10 cellular contexts compared by ENCODE assay signal in genomic region chr6:28351493-28351925, GRCh38. TPM values are rescaled to one million over a fixed set of nuclear protein-coding genes. Genes with fewer than 3 reads are reported as not detected.
DNase-seq lines count a peak whose midpoint lies in the region; ATAC-seq and TF ChIP-seq lines count a peak whose summit lies in the region.
"Had no signal": no experiment of that assay in that cellular context is flagged by ENCODE, and none has a peak within 500 bp of the region (broad histone marks: within the 10 kb centered on the region; RNA-seq: fewer than 3 reads in every experiment).

No MANE protein-coding gene starts in this region.

- no peak overlapping the region for H3K4ac ChIP-seq in H9 (ENCODE audit: low read depth, low read length)

- H3K18ac ChIP-seq in H9 (ENCODE audit: insufficient read length, low read depth, low read length) = no peak overlapping the region

- H3K9ac ChIP-seq in H9 (ENCODE audit: extremely low read depth, insufficient read length, low read length) = no peak overlapping the region
- H3K9ac ChIP-seq in adipocyte (ENCODE audit: low read length) = no peak overlapping the region

- H3K4me1 ChIP-seq in ACC112 (ENCODE audit: control insufficient read depth, insufficient read depth, low read length, unreplicated experiment) (peaks cover 25% of the 10 kb centered on the region), H9 (ENCODE audit: insufficient read depth, low read length) (peaks cover 4% of the 10 kb centered on the region; the same call in 1 of the 2 replicates), adipocyte (ENCODE audit: control insufficient read depth, insufficient read depth, low read length) (peaks cover 14% of the 10 kb centered on the region)
- peaks cover 0 to 14% of the 10 kb centered on the region in 2 donors for H3K4me1 ChIP-seq in naive thymus-derived CD4-positive, alpha-beta T cell (ENCODE audit: control insufficient read depth in 2 of 2, insufficient read depth in 2 of 2, low read length in 2 of 2)

- CTCF ChIA-PET in naive thymus-derived CD4-positive, alpha-beta T cell (lab: Charles Lee) = interaction anchor here (1.1 kb wide), 1 partner anchor 84 kb away, joined by 3 read pairs; the partner anchor contains the start of gene ZSCAN26

- H3K4me2 ChIP-seq in H9 (ENCODE audit: insufficient read depth, insufficient read length, low read length) = peak overlapping the region; percentile 95

- no peak overlapping the region for H4K8ac ChIP-seq in H9 (replicated peaks; ENCODE audit: insufficient read length, low read depth, low read length)

- intact Hi-C loops in naive thymus-derived CD4-positive, alpha-beta T cell (cut with micrococcal nuclease) = loop anchor here (1.0 to 10.0 kb wide), 3 partner anchors 138 to 1167 kb away; a partner anchor contains a TSS

- H4K91ac ChIP-seq in H9 (ENCODE audit: insufficient read length, low read depth, low read length) = no peak overlapping the region

- H4K20me1 ChIP-seq in H9 (ENCODE audit: control insufficient read depth, insufficient read depth, insufficient read length) = peaks cover 2% of the 10 kb centered on the region

- H2BK5ac ChIP-seq in H9 (ENCODE audit: insufficient read length, low read length) = no peak overlapping the region

- no peak overlapping the region for H2BK12ac ChIP-seq in H9 (ENCODE audit: insufficient read length, low read depth, low read length)

- H2BK20ac ChIP-seq in H9 (ENCODE audit: low read depth, low read length, poor library complexity, severe bottlenecking) = no peak overlapping the region

- peak overlapping the region in 1 of 3 experiments; percentile 16; a peak in 1 of 7 replicates for H3K27ac Mint-ChIP-seq in H9
- H3K27ac Mint-ChIP-seq in naive thymus-derived CD4-positive, alpha-beta T cell = peak overlapping the region in 6 of 9 donors; percentile 17 to 93 (median 37)

- no CpG with 5 or more reads among the region's 2 CpGs for WGBS in H9 (ENCODE audit: extremely low coverage, insufficient read length, low lambda C conversion rate)

- H3T11ph ChIP-seq in H9 (ENCODE audit: low read length) = no peak overlapping the region

- H2AK5ac ChIP-seq in H9 (ENCODE audit: insufficient read length, low read length) = no peak overlapping the region

- H3K79me2 ChIP-seq in ACC112 (ENCODE audit: control insufficient read depth, insufficient read depth, low read length, unreplicated experiment) = peaks cover 47% of the 10 kb centered on the region
- H3K79me2 ChIP-seq in H9 (ENCODE audit: insufficient read depth, low read length) = peaks cover 3% of the 10 kb centered on the region; the same call in 1 of the 2 replicates

- peaks cover 11% of the 10 kb centered on the region for H3K23me2 ChIP-seq in H9 (ENCODE audit: insufficient read length, low read depth, low read length, poor library complexity, severe bottlenecking)

- H2AFZ ChIP-seq in ACC112 (ENCODE audit: low read length, unreplicated experiment) (no peak overlapping the region), H9 (ENCODE audit: low read length) (no peak overlapping the region)

- H3K4me3 Mint-ChIP-seq in H9 = peak overlapping the region in 1 of 2 experiments; percentile 100; a peak in 4 of 5 replicates
- H3K4me3 Mint-ChIP-seq in naive thymus-derived CD4-positive, alpha-beta T cell = peak overlapping the region in 9 of 10 donors; percentile 57 to 100 (median 97)

- no peak overlapping the region for H3K56ac ChIP-seq in H9 (ENCODE audit: insufficient read length, low read depth, low read length)

- peaks cover 6% of the 10 kb centered on the region for H3K79me1 ChIP-seq in H9 (ENCODE audit: insufficient read depth, low read depth, low read length, poor library complexity, severe bottlenecking)

- H3K36me3 ChIP-seq in ACC112 (ENCODE audit: insufficient read depth, low read length) (no peaks in the 10 kb centered on the region), adipocyte (ENCODE audit: control insufficient read depth, insufficient read depth, low read length, severe bottlenecking) (no peaks in the 10 kb centered on the region)
- H3K36me3 ChIP-seq in naive thymus-derived CD4-positive, alpha-beta T cell (ENCODE audit: control insufficient read depth in 2 of 3, insufficient read depth in 3 of 3, low read length in 3 of 3) = no peaks in the 10 kb centered on the region

- DNase-seq in H9 (no peak), adipocyte (ENCODE audit: low read depth) (no peak), NCI-H1417 treated with DMSO at 0.1 percent for 48 hours (lab: John Stamatoyannopoulos, UW) (no peak), RPMI8226 (no peak)
- DNase-seq in naive thymus-derived CD4-positive, alpha-beta T cell = no peak
- DNase-seq in effector CD8-positive, alpha-beta T cell (lab: John Stamatoyannopoulos, UW) = no peak
- DNase-seq: foreskin melanocyte, SIG-M5 had no signal

- H2BK120ac ChIP-seq in H9 (ENCODE audit: low read depth, low read length, poor library complexity, severe bottlenecking) = no peak overlapping the region

- TF ChIP-seq CTCF in H9 (conservative IDR thresholded peaks at IDR 0.05) = no peak

- no peak overlapping the region for H3K23ac ChIP-seq in H9 (ENCODE audit: insufficient read length, low read depth, low read length)

- ATAC-seq in naive thymus-derived CD4-positive, alpha-beta T cell = no peak
- ATAC-seq in HG02852 (IDR thresholded peaks at IDR 0.05; ENCODE audit: unreplicated experiment) = no peak

- H3K14ac ChIP-seq in H9 (ENCODE audit: insufficient read depth, low read length) = no peak overlapping the region

- POLR2A ChIA-PET in naive thymus-derived CD4-positive, alpha-beta T cell (lab: Charles Lee) = interaction anchor here (0.8 to 2.2 kb wide), 2 partner anchors 84 to 208 kb away, joined by 3 to 13 read pairs; partner anchors contain the start of gene ZSCAN26

- peaks cover 20% of the 10 kb centered on the region for H3K27me3 ChIP-seq in ACC112 (ENCODE audit: insufficient read depth, low read length)
- H3K27me3 ChIP-seq in H9 (ENCODE audit: insufficient read depth, low read length) = no peaks in the 10 kb centered on the region; the same call in 1 of the 2 replicates
- peaks cover 7% of the 10 kb centered on the region for H3K27me3 ChIP-seq in adipocyte (replicated peaks; ENCODE audit: control insufficient read depth, insufficient read depth, low read length)
- H3K27me3 ChIP-seq in naive thymus-derived CD4-positive, alpha-beta T cell (ENCODE audit: control insufficient read depth in 2 of 2, insufficient read depth in 2 of 2, low read length in 2 of 2) = no peaks in the 10 kb centered on the region

- H3K4me1 Mint-ChIP-seq in H9 = peaks cover 24 to 26% of the 10 kb centered on the region in 2 experiments
- peaks cover 30 to 52% (median 46%) of the 10 kb centered on the region in 7 donors for H3K4me1 Mint-ChIP-seq in naive thymus-derived CD4-positive, alpha-beta T cell

- H3K27ac ChIP-seq in ACC112 (ENCODE audit: low read depth, low read length) (no peak overlapping the region), H9 (ENCODE audit: insufficient read length, low read depth, low read length) (no peak overlapping the region)
- no peak overlapping the region for H3K27ac ChIP-seq in naive thymus-derived CD4-positive, alpha-beta T cell (ENCODE audit: low read depth, low read length)

- H3K36me3 Mint-ChIP-seq in H9 (ENCODE audit: insufficient read depth in 1 of 3, low read depth in 3 of 3) = peaks cover 10 to 17% (median 16%) of the 10 kb centered on the region in 3 experiments
- H3K36me3 Mint-ChIP-seq in naive thymus-derived CD4-positive, alpha-beta T cell = peaks cover 0 to 16% (median 0%) of the 10 kb centered on the region in 5 donors

- peaks cover 4 to 8% of the 10 kb centered on the region in 2 experiments; a peak in 4 of 5 replicates for H3K9me3 Mint-ChIP-seq in H9
- H3K9me3 Mint-ChIP-seq in naive thymus-derived CD4-positive, alpha-beta T cell = no peaks in the 10 kb centered on the region

- peaks cover 5% of the 10 kb centered on the region for H3K27me3 Mint-ChIP-seq in H9 (ENCODE audit: low read depth)
- peaks cover 9 to 18% (median 12%) of the 10 kb centered on the region in 5 donors for H3K27me3 Mint-ChIP-seq in naive thymus-derived CD4-positive, alpha-beta T cell

- no peak overlapping the region for H4K5ac ChIP-seq in H9 (ENCODE audit: insufficient read length, low read depth, low read length)

- H3K9me3 ChIP-seq in H9 (ENCODE audit: control insufficient read depth, low read depth, low read length) = no peaks in the 10 kb centered on the region
- no peaks in the 10 kb centered on the region for H3K9me3 ChIP-seq in adipocyte (ENCODE audit: control insufficient read depth, low read length)
- H3K9me3 ChIP-seq in naive thymus-derived CD4-positive, alpha-beta T cell (ENCODE audit: control insufficient read depth in 2 of 3, low read length in 3 of 3) = no peaks in the 10 kb centered on the region

- H3K4me3 ChIP-seq in ACC112 (ENCODE audit: low read depth, low read length) (peak overlapping the region; percentile 95), adipocyte (ENCODE audit: low read length) (peak overlapping the region; percentile 97)
- H3K4me3 ChIP-seq in naive thymus-derived CD4-positive, alpha-beta T cell (ENCODE audit: low read length) = no peak overlapping the region

- no peak overlapping the region for H2BK15ac ChIP-seq in H9 (ENCODE audit: low read depth, low read length)

RNA-seq across cellular contexts. Expression of gene ZKSCAN3, which starts 1.8 kb away (rescaled TPM):
- total RNA-seq in H9 (2021) = 7.3 and 8.7 TPM in 2 replicates
- 10 to 100 TPM in 2 of 5 experiments, 1 to 10 TPM in 3; 3.3 to 13.2 (median 5.8) TPM for total RNA-seq in naive thymus-derived CD4-positive, alpha-beta T cell
- 1 to 10 TPM; 3.0 to 3.4 TPM for polyA plus RNA-seq in naive thymus-derived CD4-positive, alpha-beta T cell

RNA-seq across cellular contexts. Expression of gene ZSCAN31, which starts 15.6 kb away (rescaled TPM):
- total RNA-seq in H9 (2021) = 3.6 and 7.1 TPM in 2 replicates
- total RNA-seq in naive thymus-derived CD4-positive, alpha-beta T cell = 1 to 10 TPM in 4 of 5 experiments, under 1 TPM in 1; 0.93 to 2.4 (median 1.2) TPM
- 1 to 10 TPM in 1 of 2 donors, under 1 TPM in 1; 0.56 to 1.3 TPM for polyA plus RNA-seq in naive thymus-derived CD4-positive, alpha-beta T cell

RNA-seq across cellular contexts. Expression of gene ZSCAN12, which starts 48.0 kb away (rescaled TPM):
- total RNA-seq in H9 (2021) = 12.6 and 12.7 TPM in 2 replicates
- 10 to 100 TPM in 1 of 5 experiments, 1 to 10 TPM in 4; 2.9 to 10.3 (median 7.4) TPM for total RNA-seq in naive thymus-derived CD4-positive, alpha-beta T cell
- polyA plus RNA-seq in naive thymus-derived CD4-positive, alpha-beta T cell = 1 to 10 TPM; 3.2 to 3.8 TPM
